34 cellular contexts compared by ENCODE assay signal in the genomic region with DNA sequence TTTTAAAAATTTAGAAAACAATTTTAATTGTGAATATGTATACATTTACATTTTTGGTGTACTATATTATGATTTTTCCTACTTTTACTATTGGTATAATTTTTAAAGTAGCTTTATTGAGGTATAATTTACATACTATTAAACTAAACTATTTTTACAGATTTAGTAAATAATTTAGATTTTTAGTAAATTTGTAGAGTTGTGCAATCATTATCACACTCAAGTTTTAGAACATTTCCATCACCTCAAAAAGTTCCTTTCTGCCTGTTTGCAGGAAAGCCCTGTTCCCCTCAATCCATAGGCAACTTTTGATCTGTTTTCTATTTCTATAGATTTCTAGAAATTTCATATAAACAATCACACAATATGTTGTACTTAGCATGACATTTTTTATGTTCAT. TPM values are rescaled to one million over a fixed set of nuclear protein-coding genes. Genes with fewer than 3 reads are reported as not detected.
A peak's percentile ranks its signal among the peaks of the same experiment; 100 is the strongest.
DNase-seq lines count a peak whose midpoint lies in the region; ATAC-seq, FAIRE-seq and TF ChIP-seq lines count a peak whose summit lies in the region.
"Had no signal": no experiment of that assay in that cellular context is flagged by ENCODE, and none has a peak within 500 bp of the region (broad histone marks: within the 10 kb centered on the region; RNA-seq: fewer than 3 reads in every experiment).

No MANE protein-coding gene starts in this region.

- no peak overlapping the region for H4K91ac ChIP-seq in IMR-90 (ENCODE audit: insufficient read depth, low read depth, low read length)

- BruUV-seq in IMR-90 (replicated peaks; lab: Mats Ljungman, UMichigan) = no TSS peak
- no TSS peak for BruUV-seq in GM12878 (replicated peaks; lab: Mats Ljungman, UMichigan)
- BruUV-seq in K562 (replicated peaks; lab: Mats Ljungman, UMichigan) = no TSS peak
- BruUV-seq in A673 (replicated peaks; lab: Mats Ljungman, UMichigan) = no TSS peak

- SMC1A ChIA-PET in GM12878 (lab: Charles Lee; ENCODE audit: uncharacterized antibody, unreplicated experiment) = interaction anchor here (0.7 to 1.4 kb wide), 2 partner anchors 12 to 33 kb away, joined by 3 read pairs; no protein-coding TSS in a partner anchor

- H3K9me3 ChIP-seq in IMR-90 (ENCODE audit: control insufficient read depth, insufficient read depth, low read length) = no peaks in the 10 kb centered on the region
- no peaks in the 10 kb centered on the region for H3K9me3 ChIP-seq in GM12878 (replicated peaks; ENCODE audit: control insufficient read depth, insufficient read depth, low read length)
- H3K9me3 ChIP-seq in K562 (replicated peaks; ENCODE audit: control insufficient read depth, insufficient read depth, low read depth, low read length) = no peaks in the 10 kb centered on the region
- no peaks in the 10 kb centered on the region for H3K9me3 ChIP-seq in kidney (ENCODE audit: control insufficient read depth in 1 of 2, low read length in 2 of 2)
- H3K9me3 ChIP-seq in A673 (ENCODE audit: low read depth, low read length, poor library complexity, severe bottlenecking) = no peaks in the 10 kb centered on the region
- H3K9me3 ChIP-seq: A549, BE2C, BLaER1, Caco-2 had no signal

- H2AK5ac ChIP-seq in IMR-90 (ENCODE audit: low read depth, low read length) = no peak overlapping the region

- H2BK20ac ChIP-seq in IMR-90 (ENCODE audit: low read depth, low read length) = no peak overlapping the region

- dilution Hi-C loops in IMR-90 (cut with HindIII; ENCODE audit: low sequenced_read_pairs, unreplicated experiment) = no loop called here

- POLR2A ChIA-PET in IMR-90 (lab: Charles Lee; ENCODE audit: unreplicated experiment) (no interaction called here), GM12878 (lab: Charles Lee) (no interaction called here), K562 (lab: Yijun Ruan, JAX) (interaction anchor here (1.0 kb wide), 1 partner anchor 10 kb away, joined by 5 read pairs; no protein-coding TSS in a partner anchor), A673 (lab: Charles Lee; ENCODE audit: low non-redundant PET) (no interaction called here)

- H3K36me3 ChIP-seq in IMR-90 (ENCODE audit: control insufficient read depth, insufficient read depth, low read length) (peaks cover 12% of the 10 kb centered on the region), GM12878 (ENCODE audit: control insufficient read depth in 2 of 2, insufficient read depth in 2 of 2, low read length in 1 of 2) (peaks cover 0 to 6% of the 10 kb centered on the region in 2 experiments; a peak in 2 of 4 replicates), K562 (ENCODE audit: control insufficient read depth, insufficient read depth, low read length) (peaks cover 58% of the 10 kb centered on the region), kidney (ENCODE audit: control insufficient read depth in 1 of 2, insufficient read depth in 2 of 2, low read length in 2 of 2) (peaks cover 0 to 9% of the 10 kb centered on the region in 2 donors), A673 (ENCODE audit: insufficient read depth, low read length, poor library complexity, severe bottlenecking) (peaks cover 4% of the 10 kb centered on the region)

- H3K4me2 ChIP-seq in IMR-90 (ENCODE audit: low read depth, low read length) (no peak overlapping the region), GM12878 (ENCODE audit: control insufficient read depth, insufficient read depth) (0 out of 2 replicates have a peak overlapping the region, but pooled peaks have one; percentile 3), K562 (ENCODE audit: insufficient read depth, low read length) (no peak overlapping the region)
- H3K4me2 ChIP-seq: A549; BLaER1; BLaER1 treated with 17β-estradiol and CSF1 and Interleukin-3, amounts not matched to agents 10 nM and 100 nM had no signal

- H3K27ac ChIP-seq in IMR-90 (ENCODE audit: insufficient read depth, low read length) (no peak overlapping the region), GM12878 (ENCODE audit: control insufficient read depth, insufficient read depth) (no peak overlapping the region), K562 (ENCODE audit: extremely low read depth, low read depth, low read length) (no peak overlapping the region), kidney (ENCODE audit: low read depth in 2 of 2, low read length in 2 of 2) (no peak overlapping the region), A673 (ENCODE audit: low read depth, low read length, poor library complexity, severe bottlenecking) (no peak overlapping the region)
- H3K27ac ChIP-seq: 22Rv1; A549; BLaER1; BLaER1 treated with 17β-estradiol and CSF1 and Interleukin-3, amounts not matched to agents 10 nM and 100 nM; C4-2B had no signal

- TF ChIP-seq CTCF in IMR-90 (conservative IDR thresholded peaks at IDR 0.05; ENCODE audit: low read depth, low read length) = no peak
- TF ChIP-seq CTCF in GM12878 (IDR thresholded peaks at IDR 0.05 in 2 of 3, conservative IDR thresholded peaks at IDR 0.05 in 1 of 3; ENCODE audit: control insufficient read depth in 2 of 3, extremely low read depth in 1 of 3, insufficient read depth in 1 of 3, low read depth in 3 of 3, low read length in 3 of 3) = no peak
- no peak for TF ChIP-seq CTCF in K562 (IDR thresholded peaks at IDR 0.05 in 2 of 3, conservative IDR thresholded peaks at IDR 0.05 in 1 of 3; ENCODE audit: insufficient read depth in 2 of 3, low read depth in 1 of 3, low read length in 3 of 3)
- TF ChIP-seq CTCF in kidney (IDR thresholded peaks at IDR 0.05; ENCODE audit: borderline replicate concordance, extremely low read depth, insufficient read depth) = no peak
- no peak for TF ChIP-seq CTCF in A673 (conservative IDR thresholded peaks at IDR 0.05; ENCODE audit: low read depth, low read length)

- H4K8ac ChIP-seq in IMR-90 (ENCODE audit: low read depth in 2 of 2, low read length in 2 of 2) = no peak overlapping the region

- H2AFZ ChIP-seq in IMR-90 (replicated peaks; ENCODE audit: low read length, poor library complexity) (no peak overlapping the region), GM12878 (ENCODE audit: control insufficient read depth, low read depth, low read length) (no peak overlapping the region), K562 (ENCODE audit: low read depth, low read length) (no peak overlapping the region)

- H3K56ac ChIP-seq in IMR-90 (ENCODE audit: extremely low read depth, insufficient read depth, low read length) = no peak overlapping the region

- H4K20me1 ChIP-seq in IMR-90 (ENCODE audit: insufficient read depth, low read length) (no peaks in the 10 kb centered on the region), GM12878 (ENCODE audit: control insufficient read depth, insufficient read depth) (no peaks in the 10 kb centered on the region), K562 (replicated peaks; ENCODE audit: control insufficient read depth, insufficient read depth, low read length) (no peaks in the 10 kb centered on the region)
- H4K20me1 ChIP-seq: BLaER1 had no signal

- DNase-seq in IMR-90 (no peak), GM12878 (ENCODE audit: low read depth, low spot score) (no peak), K562 (ENCODE audit: extremely low read depth in 1 of 4, low spot score in 3 of 4) (no peak), kidney (no peak), A673 (ENCODE audit: low spot score) (no peak), NCI-H2196 (lab: John Stamatoyannopoulos, UW; ENCODE audit: unreplicated experiment) (no peak), AML-193 (lab: John Stamatoyannopoulos, UW) (no peak)
- DNase-seq: 8988T; ACHN; BE2C; C1 segment of cervical spinal cord; Caco-2; Calu3; CD4-positive, alpha-beta memory T cell; CD4-positive, alpha-beta T cell; CD4-positive, CD25-positive, alpha-beta regulatory T cell; CD8-positive, alpha-beta memory T cell; CD8-positive, alpha-beta T cell; COR-L47; DMS 273 treated with DMSO at 0.1 percent for 48 hours; DMS153; DMS53; DMS79; DMS79 treated with DMSO at 0.1 percent for 48 hours; DND-41; EL had no signal

- RAD21 ChIA-PET in GM12878 (lab: Charles Lee; ENCODE audit: unreplicated experiment) = no interaction called here

- CTCF ChIA-PET in IMR-90 (lab: Yijun Ruan, JAX) (interaction anchor here (0.5 kb wide), 1 partner anchor 1092 kb away, joined by 5 read pairs; no protein-coding TSS in a partner anchor), GM12878 (lab: Yijun Ruan, JAX) (no interaction called here), K562 (lab: Yijun Ruan, JAX; ENCODE audit: low intra/inter-chr PET ratio) (interaction anchor here (0.6 kb wide), 1 partner anchor 597 kb away, joined by 3 read pairs; no protein-coding TSS in a partner anchor), A673 (lab: Charles Lee) (no interaction called here)

- no peak overlapping the region for H2AK9ac ChIP-seq in IMR-90 (replicated peaks; ENCODE audit: low read depth, low read length, poor library complexity)

- H3K79me2 ChIP-seq in GM12878 (ENCODE audit: control insufficient read depth, insufficient read depth, low read length) (peaks cover 5% of the 10 kb centered on the region), K562 (ENCODE audit: control insufficient read depth, insufficient read depth, low read length) (peaks cover 7% of the 10 kb centered on the region)

- TF ChIP-seq POLR2A in IMR-90 (IDR thresholded peaks at IDR 0.05; ENCODE audit: low read depth, low read length) (no peak), GM12878 (IDR thresholded peaks at IDR 0.05; ENCODE audit: low read depth, low read length) (no peak), K562 (conservative IDR thresholded peaks at IDR 0.05) (no peak)

- no peak for TF ChIP-seq RAD21 in IMR-90 (IDR thresholded peaks at IDR 0.05; ENCODE audit: low read length)
- TF ChIP-seq RAD21 in GM12878 (IDR thresholded peaks at IDR 0.05; ENCODE audit: insufficient read depth, low read depth, low read length) = no peak
- TF ChIP-seq RAD21 in K562 (CRISPR knock-in tag; conservative IDR thresholded peaks at IDR 0.05 in 1 of 2, IDR thresholded peaks at IDR 0.05 in 1 of 2) = no peak

- H3K9ac ChIP-seq in IMR-90 (ENCODE audit: low read depth, low read length) = no peak overlapping the region
- H3K9ac ChIP-seq in GM12878 (ENCODE audit: control insufficient read depth, insufficient read depth, low read length) = no peak overlapping the region
- no peak overlapping the region for H3K9ac ChIP-seq in K562 (ENCODE audit: insufficient read depth in 1 of 2, low read depth in 2 of 2, low read length in 2 of 2)
- no peak overlapping the region for H3K9ac ChIP-seq in kidney (ENCODE audit: low read length in 2 of 2)
- H3K9ac ChIP-seq: BLaER1; BLaER1 treated with 17β-estradiol and CSF1 and Interleukin-3, amounts not matched to agents 10 nM and 100 nM had no signal

- FAIRE-seq in GM12878 (lab: Jason Lieb, UNC) (no peak), K562 (lab: Jason Lieb, UNC) (no peak), kidney (lab: Jason Lieb, UNC) (peak; percentile 35)
- FAIRE-seq: A204.1, A549, D721Med had no signal

- H3K4me3 ChIP-seq in IMR-90 (ENCODE audit: insufficient read depth, low read depth, low read length) = no peak overlapping the region
- no peak overlapping the region for H3K4me3 ChIP-seq in GM12878
- no peak overlapping the region for H3K4me3 ChIP-seq in K562
- H3K4me3 ChIP-seq in kidney (ENCODE audit: low read length in 2 of 2) = no peak overlapping the region
- H3K4me3 ChIP-seq in A673 (ENCODE audit: low read depth, low read length, poor library complexity, severe bottlenecking) = no peak overlapping the region
- H3K4me3 ChIP-seq: A549; BLaER1; BLaER1 treated with 17β-estradiol and CSF1 and Interleukin-3, amounts not matched to agents 10 nM and 100 nM had no signal

- H3K14ac ChIP-seq in IMR-90 (replicated peaks; ENCODE audit: low read depth, low read length) = no peak overlapping the region

- no peak overlapping the region for H2BK15ac ChIP-seq in IMR-90 (ENCODE audit: low read depth, low read length)

- no peak overlapping the region for H3K4ac ChIP-seq in IMR-90 (ENCODE audit: low read depth, low read length)

- H2BK5ac ChIP-seq in IMR-90 (ENCODE audit: low read depth, low read length, poor library complexity, severe bottlenecking) = no peak overlapping the region

- no peaks in the 10 kb centered on the region for H3K9me1 ChIP-seq in IMR-90 (ENCODE audit: insufficient read depth, low read length)
- no peaks in the 10 kb centered on the region for H3K9me1 ChIP-seq in K562 (ENCODE audit: control insufficient read depth, insufficient read depth, low read length)

- H3K27me3 ChIP-seq in IMR-90 (ENCODE audit: control insufficient read depth, insufficient read depth, low read length) (no peaks in the 10 kb centered on the region), GM12878 (replicated peaks in 1 of 2; ENCODE audit: control insufficient read depth in 2 of 2, insufficient read depth in 2 of 2, low read length in 1 of 2) (no peaks in the 10 kb centered on the region), K562 (ENCODE audit: control insufficient read depth in 2 of 2, insufficient read depth in 2 of 2, low read length in 2 of 2) (no peaks in the 10 kb centered on the region), A673 (replicated peaks; ENCODE audit: insufficient read depth, low read depth, low read length, poor library complexity) (no peaks in the 10 kb centered on the region)
- H3K27me3 ChIP-seq: BE2C; BLaER1; BLaER1 treated with 17β-estradiol and CSF1 and Interleukin-3, amounts not matched to agents 10 nM and 100 nM had no signal

- H3K18ac ChIP-seq in IMR-90 (ENCODE audit: low read depth, low read length) = no peak overlapping the region

- H3K23ac ChIP-seq in IMR-90 (ENCODE audit: low read depth, low read length) = no peak overlapping the region

- intact Hi-C loops in IMR-90 (cut with micrococcal nuclease) (loop anchor here (10.0 kb wide), 2 partner anchors 154 to 626 kb away; partner anchors contain the start of genes AP4B1 and DCLRE1B), GM12878 (cut with micrococcal nuclease; ENCODE audit: unreplicated experiment) (loop anchor here (10.0 kb wide), 1 partner anchor 154 kb away; the partner anchor contains the start of genes AP4B1 and DCLRE1B), K562 (cut with micrococcal nuclease) (loop anchor here (10.0 kb wide), 1 partner anchor 184 kb away; no protein-coding TSS in a partner anchor), kidney (cut with DNase I) (no loop called here), A673 (cut with micrococcal nuclease; ENCODE audit: unreplicated experiment) (no loop called here)

- H3K4me1 ChIP-seq in IMR-90 (ENCODE audit: control insufficient read depth, insufficient read depth, low read length) (no peaks in the 10 kb centered on the region), GM12878 (ENCODE audit: control insufficient read depth, insufficient read depth, low read length) (peaks cover 4% of the 10 kb centered on the region; the same call in 1 of the 2 replicates), K562 (replicated peaks in 1 of 2; ENCODE audit: control insufficient read depth in 2 of 2, insufficient read depth in 2 of 2, low read length in 2 of 2) (peaks cover 2 to 3% of the 10 kb centered on the region in 2 experiments; a peak in 2 of 5 replicates), kidney (ENCODE audit: control insufficient read depth in 1 of 2, insufficient read depth in 1 of 2, low read depth in 1 of 2, low read length in 2 of 2) (no peaks in the 10 kb centered on the region), A673 (ENCODE audit: insufficient read depth, low read length, poor library complexity, severe bottlenecking) (peaks cover 2% of the 10 kb centered on the region)
- H3K4me1 ChIP-seq: A549, BE2C, Caco-2 had no signal

- in situ Hi-C loops in IMR-90 (cut with MboI; ENCODE audit: low sequenced_read_pairs) (no loop called here), GM12878 (cut with MboI) (no loop called here), K562 (cut with MboI) (no loop called here)

- H2BK120ac ChIP-seq in IMR-90 (ENCODE audit: low read depth, low read length) = no peak overlapping the region

- no peak for ATAC-seq in IMR-90 (ENCODE audit: low read depth)
- ATAC-seq in GM12878 = no peak
- no peak for ATAC-seq in K562
- no peak for ATAC-seq in GM21360 (IDR thresholded peaks at IDR 0.05; ENCODE audit: unreplicated experiment)
- ATAC-seq: A549; CD8-positive, alpha-beta T cell had no signal

- peaks cover 9% of the 10 kb centered on the region in 2 experiments; a peak in 3 of 4 replicates for H3K79me1 ChIP-seq in IMR-90 (ENCODE audit: low read depth in 1 of 2, low read length in 2 of 2)

- H4K5ac ChIP-seq in IMR-90 (ENCODE audit: low read depth, low read length) = no peak overlapping the region

- no peak for TF ChIP-seq EP300 in GM12878 (IDR thresholded peaks at IDR 0.05; ENCODE audit: borderline replicate concordance in 1 of 2, control insufficient read depth in 1 of 2, low read depth in 2 of 2, low read length in 2 of 2)
- TF ChIP-seq EP300 in K562 (IDR thresholded peaks at IDR 0.05; ENCODE audit: low read length) = no peak

RNA-seq across cellular contexts. Expression of gene PHTF1, which starts 8.2 kb away (rescaled TPM):
- 13.3 and 20.6 TPM in 2 replicates for total RNA-seq in IMR-90 (2012; rRNA removed)
- 7.6 and 9.6 TPM in 2 replicates for polyA plus RNA-seq in IMR-90 (2012; rRNA removed)
- polyA plus RNA-seq in IMR-90 (2012; cell fraction: cytosol; rRNA removed) = 3.6 and 3.7 TPM in 2 replicates
- polyA plus RNA-seq in IMR-90 (2012; cell fraction: nucleus; rRNA removed; ENCODE audit: low replicate concordance) = 6.1 and 13.0 TPM in 2 replicates
- total RNA-seq in GM12878 (2013; cell fraction: nucleolus; rRNA removed) = 83.8 and 83.9 TPM in 2 replicates
- 22.1 and 24.6 TPM in 2 replicates for total RNA-seq in GM12878 (2014; rRNA removed)
- total RNA-seq in GM12878 (2014; rRNA removed; fragmentation: Illumina TruSeq; extraction: Trizol) = 25.5 and 25.6 TPM in 2 replicates
- total RNA-seq in GM12878 (2021) = 20.3 and 26.9 TPM in 2 replicates
- 12.2 TPM for polyA plus RNA-seq in GM12878 (2011; ENCODE audit: low read depth)
- 26.1 and 42.4 TPM in 2 replicates for polyA plus RNA-seq in GM12878 (2011; rRNA removed)
- 14.3 and 14.5 TPM in 2 replicates for polyA plus RNA-seq in GM12878 (2011; cell fraction: cytosol; rRNA removed)
- 30.9 and 34.2 TPM in 2 replicates for polyA plus RNA-seq in GM12878 (2011; cell fraction: nucleus; rRNA removed)
- 14.3 and 15.0 TPM in 2 replicates for polyA plus RNA-seq in GM12878 (2012)
- polyA plus RNA-seq in GM12878 (2014; fragmentation: Illumina TruSeq; extraction: Trizol) = 19.6 and 25.9 TPM in 2 replicates
- polyA plus RNA-seq in GM12878 (2014; fragmentation: Nextera tagmentation; extraction: Ambion mirVana) = 10 to 100 TPM in 1 of 2 experiments, 1 to 10 TPM in 1; 7.8 to 12.6 TPM
- 19.6 and 22.7 TPM in 2 replicates for polyA plus RNA-seq in GM12878 (2014; rRNA removed)
- 10 to 100 TPM; 28.8 to 37.6 TPM for polyA plus RNA-seq in GM12878 (2016; fragmentation: Nextera tagmentation; extraction: Ambion mirVana)
- polyA minus RNA-seq in GM12878 (2011; rRNA and poly(A)+ RNA removed) = 24.4 and 30.8 TPM in 2 replicates
- polyA minus RNA-seq in GM12878 (2011; cell fraction: cytosol; rRNA and poly(A)+ RNA removed) = 7.8 and 10.3 TPM in 2 replicates
- polyA minus RNA-seq in GM12878 (2011; cell fraction: nucleus; rRNA and poly(A)+ RNA removed) = 32.9 and 58.7 TPM in 2 replicates
- total RNA-seq in K562 (2011; cell fraction: chromatin; rRNA removed; ENCODE audit: low replicate concordance) = 44.6 and 91.3 TPM in 2 replicates
- 26.8 and 37.5 TPM in 2 replicates for total RNA-seq in K562 (2011; cell fraction: nucleolus; rRNA removed)
- 55.9 and 69.6 TPM in 2 replicates for total RNA-seq in K562 (2011; cell fraction: nucleoplasm; rRNA removed)
- 20.4 and 20.6 TPM in 2 replicates for total RNA-seq in K562 (2014; rRNA removed)
- total RNA-seq in K562 (2014; rRNA removed; fragmentation: Illumina TruSeq; extraction: Trizol) = 28.8 and 32.0 TPM in 2 replicates
- total RNA-seq in K562 (2015; rRNA removed; fragmentation: Illumina TruSeq; extraction: Trizol) = 34.4 and 36.2 TPM in 2 replicates
- 26.9 and 28.8 TPM in 2 replicates for total RNA-seq in K562 (2021)
- polyA plus RNA-seq in K562 (2011; rRNA removed) = 14.7 and 23.0 TPM in 2 replicates
- 9.9 and 11.3 TPM in 2 replicates for polyA plus RNA-seq in K562 (2011; cell fraction: cytosol; rRNA removed)
- polyA plus RNA-seq in K562 (2011; cell fraction: nucleus; rRNA removed) = 12.9 and 14.7 TPM in 2 replicates
- 22.7 and 25.8 TPM in 2 replicates for polyA plus RNA-seq in K562 (2012)
- 20.7 and 22.5 TPM in 2 replicates for polyA plus RNA-seq in K562 (2014; fragmentation: Illumina TruSeq; extraction: Trizol)
- polyA plus RNA-seq in K562 (2014; fragmentation: Nextera tagmentation; extraction: Ambion mirVana) = 10 to 100 TPM in 1 of 2 experiments, 1 to 10 TPM in 1; 8.4 to 10.8 TPM
- 20.9 and 23.8 TPM in 2 replicates for polyA plus RNA-seq in K562 (2014; rRNA removed)
- 23.9 and 29.9 TPM in 2 replicates for polyA minus RNA-seq in K562 (2011; rRNA and poly(A)+ RNA removed)
- polyA minus RNA-seq in K562 (2011; cell fraction: cytosol; rRNA and poly(A)+ RNA removed) = 11.5 and 15.3 TPM in 2 replicates
- 25.3 and 30.5 TPM in 2 replicates for polyA minus RNA-seq in K562 (2011; cell fraction: nucleus; rRNA and poly(A)+ RNA removed)
- total RNA-seq in kidney = 20.0 TPM
- polyA plus RNA-seq in kidney (ENCODE audit: insufficient read depth, low read depth, low replicate concordance) = 14.7 TPM
- 57.2 and 59.2 TPM in 2 replicates for total RNA-seq in A673 (2021)

Comparison
In these comparisons a context has a peak if more than half of its experiments do, and no peak if none do; other contexts are left out.
1. CTCF ChIA-PET loops: an anchor here in IMR-90 (0.5 kb wide) and K562 (0.6 kb wide); none called in GM12878 and A673.
2. intact Hi-C loops: an anchor here in IMR-90 (10.0 kb wide), GM12878 (10.0 kb wide) and K562 (10.0 kb wide); none called in kidney and A673.